Comparison of ENCODE assay signal across 12 cellular contexts in genomic region chr5:131277875-131278795, GRCh38. TPM values are rescaled to one million over a fixed set of nuclear protein-coding genes. Genes with fewer than 3 reads are reported as not detected.
DNase-seq lines count a peak whose midpoint lies in the region; ATAC-seq and TF ChIP-seq lines count a peak whose summit lies in the region.
"Had no signal": no experiment of that assay in that cellular context is flagged by ENCODE, and none has a peak within 500 bp of the region (broad histone marks: within the 10 kb centered on the region; RNA-seq: fewer than 3 reads in every experiment).

No MANE protein-coding gene starts in this region.

- H3K36me3 ChIP-seq in RWPE2 (ENCODE audit: low read depth) (no peaks in the 10 kb centered on the region), thymus (ENCODE audit: control insufficient read depth, insufficient read depth) (no peaks in the 10 kb centered on the region)

- no peaks in the 10 kb centered on the region for H3K9me3 Mint-ChIP-seq in activated naive CD4-positive, alpha-beta T cell treated with anti-CD3 and anti-CD28 coated beads for 36 hours
- H3K9me3 Mint-ChIP-seq in effector memory CD8-positive, alpha-beta T cell: no peaks in the 10 kb centered on the region

- DNase-seq in activated naive CD4-positive, alpha-beta T cell treated with anti-CD3 and anti-CD28 coated beads for 36 hours: peak; percentile 49
- no peak for DNase-seq in activated naive CD4-positive, alpha-beta T cell treated with Interleukin-2 at 50 U/mL for 16 hours
- DNase-seq in RWPE2 (ENCODE audit: low spot score) (no peak), NCI-H774 (lab: John Stamatoyannopoulos, UW) (no peak), retina (no peak)
- DNase-seq in effector memory CD8-positive, alpha-beta T cell: no peak
- DNase-seq in stimulated activated CD4-positive, alpha-beta T cell treated with anti-CD3 and anti-CD28 coated beads, Interleukin-2, amount 100 ng/mL, for 48 hours: no peak
- DNase-seq: cortex of kidney, NCI-H2081 treated with DMSO at 0.1 percent for 48 hours, testis had no signal

- H3K4me1 Mint-ChIP-seq in activated naive CD4-positive, alpha-beta T cell treated with anti-CD3 and anti-CD28 coated beads for 36 hours (ENCODE audit: low read depth): peaks cover 90% of the 10 kb centered on the region
- peaks cover 51 to 72% of the 10 kb centered on the region in 2 donors for H3K4me1 Mint-ChIP-seq in effector memory CD8-positive, alpha-beta T cell (ENCODE audit: low read depth in 2 of 2)

- H3K4me1 ChIP-seq in RWPE2 (ENCODE audit: insufficient read depth, poor library complexity, severe bottlenecking) (peaks cover 38% of the 10 kb centered on the region), thymus (ENCODE audit: control insufficient read depth, insufficient read depth, low read length) (peaks cover 2% of the 10 kb centered on the region)
- H3K4me1 ChIP-seq: testis had no signal

- H3K27me3 Mint-ChIP-seq in activated naive CD4-positive, alpha-beta T cell treated with anti-CD3 and anti-CD28 coated beads for 36 hours (ENCODE audit: low read depth): no peaks in the 10 kb centered on the region
- H3K27me3 Mint-ChIP-seq in effector memory CD8-positive, alpha-beta T cell: no peaks in the 10 kb centered on the region

- CTCF ChIA-PET in activated naive CD4-positive, alpha-beta T cell treated with anti-CD3 and anti-CD28 coated beads for 36 hours (lab: Charles Lee): interaction anchor here (0.9 to 4.3 kb wide), 2 partner anchors 8 to 14 kb away, joined by 7 to 17 read pairs; partner anchors contain the start of gene CDC42SE2

- intact Hi-C loops in activated naive CD4-positive, alpha-beta T cell treated with anti-CD3 and anti-CD28 coated beads for 36 hours (cut with micrococcal nuclease): no loop called here

- H3K4me3 ChIP-seq in RWPE2 (ENCODE audit: severe bottlenecking) (no peak overlapping the region), thymus (ENCODE audit: low read length) (no peak overlapping the region)
- H3K4me3 ChIP-seq: BLaER1, testis had no signal

- no peaks in the 10 kb centered on the region for H3K27me3 ChIP-seq in RWPE2 (ENCODE audit: insufficient read depth, poor library complexity, severe bottlenecking)
- H3K27me3 ChIP-seq in thymus (ENCODE audit: control insufficient read depth, insufficient read depth): peaks cover 3% of the 10 kb centered on the region
- H3K27me3 ChIP-seq: BLaER1, testis had no signal

- 96% methylated on average over 5 of the region's 5 CpGs for WGBS in thymus

- peaks cover 39% of the 10 kb centered on the region for H3K36me3 Mint-ChIP-seq in activated naive CD4-positive, alpha-beta T cell treated with anti-CD3 and anti-CD28 coated beads for 36 hours (ENCODE audit: low read depth)
- H3K36me3 Mint-ChIP-seq in effector memory CD8-positive, alpha-beta T cell (ENCODE audit: insufficient read depth): peaks cover 69% of the 10 kb centered on the region

- H3K27ac ChIP-seq in RWPE2 (ENCODE audit: poor library complexity, severe bottlenecking) (peak overlapping the region; percentile 42), thymus (ENCODE audit: low read depth) (peak overlapping the region; percentile 31)
- H3K27ac ChIP-seq: BLaER1, testis had no signal

- peak; percentile 40 for ATAC-seq in RWPE2 (ENCODE audit: low read depth)
- ATAC-seq in effector memory CD8-positive, alpha-beta T cell (replicated peaks): no peak

- TF ChIP-seq CTCF in RWPE2 (IDR thresholded peaks at IDR 0.05; ENCODE audit: poor library complexity, severe bottlenecking): no peak

- H3K27ac Mint-ChIP-seq in activated naive CD4-positive, alpha-beta T cell treated with anti-CD3 and anti-CD28 coated beads for 36 hours: peak overlapping the region; percentile 93
- peak overlapping the region; percentile 93 to 98 for H3K27ac Mint-ChIP-seq in effector memory CD8-positive, alpha-beta T cell

- peak overlapping the region; percentile 45 for H3K4me3 Mint-ChIP-seq in activated naive CD4-positive, alpha-beta T cell treated with anti-CD3 and anti-CD28 coated beads for 36 hours
- peak overlapping the region; percentile 66 to 77 for H3K4me3 Mint-ChIP-seq in effector memory CD8-positive, alpha-beta T cell

- H3K9me3 ChIP-seq in RWPE2 (ENCODE audit: severe bottlenecking) (no peaks in the 10 kb centered on the region), thymus (ENCODE audit: control insufficient read depth) (no peaks in the 10 kb centered on the region)
- H3K9me3 ChIP-seq: BLaER1, testis had no signal

RNA-seq across cellular contexts. Expression of gene CDC42SE2, which starts 14.3 kb away (rescaled TPM):
- total RNA-seq in activated naive CD4-positive, alpha-beta T cell treated with anti-CD3 and anti-CD28 coated beads for 36 hours: 100 to 1,000 TPM; 106 to 108 TPM
- polyA plus RNA-seq in thymus: 60.6 TPM
